Comparison of ENCODE assay signal across 12 cellular contexts in genomic region chr1:219081943-219082925, GRCh38.
DNase-seq lines count a peak whose midpoint lies in the region; ATAC-seq and TF ChIP-seq lines count a peak whose summit lies in the region.
"Had no signal": no experiment of that assay in that cellular context is flagged by ENCODE, and none has a peak within 500 bp of the region (broad histone marks: within the 10 kb centered on the region; RNA-seq: fewer than 3 reads in every experiment).

No MANE protein-coding gene starts in this region.

- H3K4me3 ChIP-seq in choroid plexus epithelial cell (ENCODE audit: low read depth, low read length) = no peak overlapping the region
- H3K4me3 ChIP-seq: SJCRH30 had no signal

- DNase-seq in choroid plexus epithelial cell (ENCODE audit: low read depth) = peak; percentile 25
- no peak for DNase-seq in NCI-H187 (lab: John Stamatoyannopoulos, UW)
- DNase-seq in NCI-H2029 (lab: John Stamatoyannopoulos, UW) = no peak
- no peak for DNase-seq in NCI-H187 treated with DMSO at 0.1 percent for 48 hours (lab: John Stamatoyannopoulos, UW)
- DNase-seq: activated T-cell treated with anti-CD3 and anti-CD28 coated beads, Interleukin-2, amount 50 U/mL, for 4 hours; effector memory CD4-positive, alpha-beta T cell; NCI-H524 treated with DMSO at 0.1 percent for 48 hours; SJCRH30 had no signal

- no peak for TF ChIP-seq CTCF in choroid plexus epithelial cell (conservative IDR thresholded peaks at IDR 0.05; ENCODE audit: low read depth, low read length)

- ATAC-seq in GM18511 (IDR thresholded peaks at IDR 0.05; ENCODE audit: unreplicated experiment) = peak; percentile 77
- peak; percentile 74 for ATAC-seq in GM21526 (IDR thresholded peaks at IDR 0.05; ENCODE audit: low FRiP score, unreplicated experiment)
- peak; percentile 72 for ATAC-seq in HG03159 (IDR thresholded peaks at IDR 0.05; ENCODE audit: unreplicated experiment)
- no peak for ATAC-seq in GM19455 (IDR thresholded peaks at IDR 0.05; ENCODE audit: unreplicated experiment)
- ATAC-seq: activated T-cell treated with anti-CD3 and anti-CD28 coated beads, Interleukin-2, amount 50 U/mL, for 4 hours had no signal
